15 cellular contexts compared by ENCODE assay signal in the genomic region with DNA sequence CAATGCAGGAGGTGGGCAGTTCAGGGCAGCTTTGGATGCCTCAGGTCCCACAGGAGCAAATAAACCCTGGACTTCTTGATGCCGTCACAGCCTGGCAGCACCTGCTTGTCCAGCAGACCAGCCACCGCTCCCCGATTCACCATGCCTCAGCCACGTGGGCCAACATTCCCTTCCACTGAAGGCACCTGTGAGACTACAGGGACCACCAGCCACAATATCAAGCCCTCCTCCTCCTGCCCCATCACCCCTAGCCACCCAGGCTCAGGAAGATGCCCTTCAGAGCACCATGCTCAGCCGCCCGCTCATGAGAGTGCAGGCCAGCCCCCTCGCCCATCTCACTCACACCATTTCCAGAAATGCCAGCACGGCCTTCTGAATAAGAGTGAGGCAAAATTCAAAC.
DNase-seq lines count a peak whose midpoint lies in the region; TF ChIP-seq lines count a peak whose summit lies in the region.
"Had no signal": no experiment of that assay in that cellular context is flagged by ENCODE, and none has a peak within 500 bp of the region (broad histone marks: within the 10 kb centered on the region; RNA-seq: fewer than 3 reads in every experiment).

No MANE protein-coding gene starts in this region.

- H3K36me3 ChIP-seq in trophoblast cell (ENCODE audit: control insufficient read depth in 1 of 2, insufficient read depth in 2 of 2, low read length in 2 of 2) = no peaks in the 10 kb centered on the region

- peak overlapping the region; percentile 13 for H2AK5ac ChIP-seq in trophoblast cell (ENCODE audit: low read length)

- H3K27ac Mint-ChIP-seq in activated CD4-positive, alpha-beta memory T cell treated with anti-CD3 and anti-CD28 coated beads, Interleukin-2, amount 10 ng/mL, durations not matched to agents 7 days and 5 days = no peak overlapping the region
- no peak overlapping the region for H3K27ac Mint-ChIP-seq in activated CD4-positive, alpha-beta memory T cell treated with anti-CD3 and anti-CD28 coated beads for 36 hours
- peak overlapping the region; percentile 1 for H3K27ac Mint-ChIP-seq in activated naive CD8-positive, alpha-beta T cell treated with anti-CD3 and anti-CD28 coated beads for 36 hours
- H3K27ac Mint-ChIP-seq: activated B cell treated with CpG ODN at 0.5 μM for 24 hours had no signal

- no peak overlapping the region for H3K9ac ChIP-seq in trophoblast cell (ENCODE audit: low read length)

- no peaks in the 10 kb centered on the region for H3K9me3 Mint-ChIP-seq in activated CD4-positive, alpha-beta memory T cell treated with anti-CD3 and anti-CD28 coated beads, Interleukin-2, amount 10 ng/mL, durations not matched to agents 7 days and 5 days
- no peaks in the 10 kb centered on the region for H3K9me3 Mint-ChIP-seq in activated CD4-positive, alpha-beta memory T cell treated with anti-CD3 and anti-CD28 coated beads for 36 hours
- H3K9me3 Mint-ChIP-seq in activated naive CD8-positive, alpha-beta T cell treated with anti-CD3 and anti-CD28 coated beads for 36 hours = no peaks in the 10 kb centered on the region
- H3K9me3 Mint-ChIP-seq: activated B cell treated with CpG ODN at 0.5 μM for 24 hours, brain had no signal

- TF ChIP-seq CTCF in GM13977 (IDR thresholded peaks at IDR 0.05; ENCODE audit: extremely low read depth, insufficient read depth, missing control alignments) (no peak), RWPE1 (conservative IDR thresholded peaks at IDR 0.05; ENCODE audit: low read depth) (no peak)

- H3K14ac ChIP-seq in trophoblast cell (ENCODE audit: low read length) = no peak overlapping the region

- peak; percentile 15 for DNase-seq in activated CD4-positive, alpha-beta memory T cell treated with anti-CD3 and anti-CD28 coated beads, Interleukin-2, amount 10 ng/mL, durations not matched to agents 7 days and 5 days
- DNase-seq in activated CD4-positive, alpha-beta memory T cell treated with anti-CD3 and anti-CD28 coated beads for 36 hours = no peak
- DNase-seq in ELF-1 (ENCODE audit: low read depth, low spot score) = peak; percentile 8
- DNase-seq in activated naive CD8-positive, alpha-beta T cell treated with anti-CD3 and anti-CD28 coated beads for 36 hours = no peak
- no peak for DNase-seq in trophoblast cell
- DNase-seq in GM13977 (ENCODE audit: low spot score) = no peak
- DNase-seq in NCI-H2227 (lab: John Stamatoyannopoulos, UW; ENCODE audit: unreplicated experiment) = no peak
- DNase-seq in RWPE1 (ENCODE audit: low spot score) = no peak
- DNase-seq: ACHN; activated B cell treated with CpG ODN at 0.5 μM for 24 hours; effector CD4-positive, alpha-beta T cell; EL had no signal

- WGBS in trophoblast cell (ENCODE audit: extremely low coverage, insufficient coverage, insufficient read length) = no CpG with 5 or more reads among the region's 8 CpGs

- H3K18ac ChIP-seq in trophoblast cell (ENCODE audit: low read length) = no peak overlapping the region

- POLR2A ChIA-PET in activated CD4-positive, alpha-beta memory T cell treated with anti-CD3 and anti-CD28 coated beads, Interleukin-2, amount 10 ng/mL, durations not matched to agents 7 days and 5 days (lab: Charles Lee) = interaction anchor here (1.2 to 5.4 kb wide), 11 partner anchors 26 to 398 kb away, joined by 3 to 61 read pairs (median 12); a partner anchor contains a TSS
- POLR2A ChIA-PET in activated CD4-positive, alpha-beta memory T cell treated with anti-CD3 and anti-CD28 coated beads for 36 hours (lab: Charles Lee) = interaction anchor here (1.4 kb wide), 1 partner anchor 110 kb away, joined by 4 read pairs; no protein-coding TSS in a partner anchor
- POLR2A ChIA-PET in RWPE1 (lab: Yijun Ruan, JAX; ENCODE audit: low non-redundant PET) = no interaction called here

- no peak overlapping the region for H3K4me3 Mint-ChIP-seq in activated CD4-positive, alpha-beta memory T cell treated with anti-CD3 and anti-CD28 coated beads, Interleukin-2, amount 10 ng/mL, durations not matched to agents 7 days and 5 days
- H3K4me3 Mint-ChIP-seq in activated CD4-positive, alpha-beta memory T cell treated with anti-CD3 and anti-CD28 coated beads for 36 hours = no peak overlapping the region
- no peak overlapping the region for H3K4me3 Mint-ChIP-seq in activated naive CD8-positive, alpha-beta T cell treated with anti-CD3 and anti-CD28 coated beads for 36 hours
- H3K4me3 Mint-ChIP-seq: brain had no signal

- no peak overlapping the region for H4K8ac ChIP-seq in trophoblast cell (ENCODE audit: low read depth, low read length)

- in situ Hi-C loops in GM13977 (cut with MboI; ENCODE audit: low pct_unique_long_range_greater_than_20kb, low sequenced_read_pairs, unreplicated experiment) = no loop called here

- H3K4ac ChIP-seq in trophoblast cell (ENCODE audit: low read depth, low read length) = no peak overlapping the region

- H3K9me3 ChIP-seq in trophoblast cell (ENCODE audit: insufficient read depth, low read depth, low read length) = peaks cover 3% of the 10 kb centered on the region

- H2BK120ac ChIP-seq in trophoblast cell (ENCODE audit: insufficient read depth, low read length, poor library complexity) = no peak overlapping the region

- H3K4me1 Mint-ChIP-seq in activated CD4-positive, alpha-beta memory T cell treated with anti-CD3 and anti-CD28 coated beads, Interleukin-2, amount 10 ng/mL, durations not matched to agents 7 days and 5 days = peaks cover 64% of the 10 kb centered on the region
- H3K4me1 Mint-ChIP-seq in activated CD4-positive, alpha-beta memory T cell treated with anti-CD3 and anti-CD28 coated beads for 36 hours (ENCODE audit: low read depth) = peaks cover 48% of the 10 kb centered on the region
- peaks cover 12% of the 10 kb centered on the region for H3K4me1 Mint-ChIP-seq in activated naive CD8-positive, alpha-beta T cell treated with anti-CD3 and anti-CD28 coated beads for 36 hours

- peaks cover 2% of the 10 kb centered on the region for H3K79me1 ChIP-seq in trophoblast cell (ENCODE audit: low read length)

- intact Hi-C loops in activated CD4-positive, alpha-beta memory T cell treated with anti-CD3 and anti-CD28 coated beads for 36 hours (cut with micrococcal nuclease) = loop anchor here (2.0 to 5.0 kb wide), 3 partner anchors 36 to 691 kb away; no protein-coding TSS in a partner anchor

- no peak overlapping the region for H4K12ac ChIP-seq in trophoblast cell (ENCODE audit: low read depth, low read length)

- H3K27me3 ChIP-seq in trophoblast cell (ENCODE audit: insufficient read depth, low read length) = no peaks in the 10 kb centered on the region

- H3K27ac ChIP-seq in trophoblast cell (ENCODE audit: low read depth, low read length) = no peak overlapping the region
- no peak overlapping the region for H3K27ac ChIP-seq in RWPE1
- H3K27ac ChIP-seq: epithelial cell of prostate had no signal

- H3K4me3 ChIP-seq in trophoblast cell (ENCODE audit: low read depth, low read length) = no peak overlapping the region
- H3K4me3 ChIP-seq: skin epidermis had no signal

- H3K36me3 Mint-ChIP-seq in activated CD4-positive, alpha-beta memory T cell treated with anti-CD3 and anti-CD28 coated beads, Interleukin-2, amount 10 ng/mL, durations not matched to agents 7 days and 5 days (ENCODE audit: low read depth) = peaks cover 4% of the 10 kb centered on the region
- no peaks in the 10 kb centered on the region for H3K36me3 Mint-ChIP-seq in activated CD4-positive, alpha-beta memory T cell treated with anti-CD3 and anti-CD28 coated beads for 36 hours
- H3K36me3 Mint-ChIP-seq in activated naive CD8-positive, alpha-beta T cell treated with anti-CD3 and anti-CD28 coated beads for 36 hours = no peaks in the 10 kb centered on the region
- H3K36me3 Mint-ChIP-seq: brain had no signal

- H3K79me2 ChIP-seq in trophoblast cell (ENCODE audit: control insufficient read depth, insufficient read depth, low read length, poor library complexity) = no peaks in the 10 kb centered on the region

- H3K4me2 ChIP-seq in trophoblast cell (ENCODE audit: low read length) = no peak overlapping the region

- H3K23ac ChIP-seq in trophoblast cell (ENCODE audit: low read length) = no peak overlapping the region

- H2AFZ ChIP-seq in trophoblast cell (ENCODE audit: insufficient read depth, low read length, poor library complexity) = no peak overlapping the region

- H3K27me3 Mint-ChIP-seq in activated CD4-positive, alpha-beta memory T cell treated with anti-CD3 and anti-CD28 coated beads, Interleukin-2, amount 10 ng/mL, durations not matched to agents 7 days and 5 days = no peaks in the 10 kb centered on the region
- H3K27me3 Mint-ChIP-seq in activated CD4-positive, alpha-beta memory T cell treated with anti-CD3 and anti-CD28 coated beads for 36 hours = peaks cover 22% of the 10 kb centered on the region
- H3K27me3 Mint-ChIP-seq in activated naive CD8-positive, alpha-beta T cell treated with anti-CD3 and anti-CD28 coated beads for 36 hours = peaks cover 31% of the 10 kb centered on the region

- no peak overlapping the region for H2BK12ac ChIP-seq in trophoblast cell (ENCODE audit: low read length)

- H4K91ac ChIP-seq in trophoblast cell (ENCODE audit: low read depth, low read length) = no peak overlapping the region

- CTCF ChIA-PET in activated CD4-positive, alpha-beta memory T cell treated with anti-CD3 and anti-CD28 coated beads, Interleukin-2, amount 10 ng/mL, durations not matched to agents 7 days and 5 days (lab: Charles Lee) = interaction anchor here (1.4 to 3.5 kb wide), 9 partner anchors 10 to 389 kb away, joined by 4 to 36 read pairs (median 7); no protein-coding TSS in a partner anchor
- CTCF ChIA-PET in activated CD4-positive, alpha-beta memory T cell treated with anti-CD3 and anti-CD28 coated beads for 36 hours (lab: Charles Lee) = interaction anchor here (0.8 to 2.2 kb wide), 8 partner anchors 58 to 397 kb away, joined by 3 to 29 read pairs (median 4); a partner anchor contains a TSS
- CTCF ChIA-PET in RWPE1 (lab: Yijun Ruan, JAX) = interaction anchor here (1.7 kb wide), 1 partner anchor 121 kb away, joined by 5 read pairs; no protein-coding TSS in a partner anchor

- H2BK5ac ChIP-seq in trophoblast cell (ENCODE audit: low read depth, low read length, poor library complexity) = no peak overlapping the region

- H3K4me1 ChIP-seq in trophoblast cell (ENCODE audit: control insufficient read depth in 1 of 2, insufficient read depth in 2 of 2, low read length in 2 of 2) = peaks cover 7 to 13% of the 10 kb centered on the region in 2 experiments

Comparison
In these comparisons a context has a peak if more than half of its experiments do, and no peak if none do; other contexts are left out.
1. DNase-seq: peak in activated CD4-positive, alpha-beta memory T cell treated with anti-CD3 and anti-CD28 coated beads, Interleukin-2, amount 10 ng/mL, durations not matched to agents 7 days and 5 days (single experiment) and ELF-1 (single experiment); none in activated CD4-positive, alpha-beta memory T cell treated with anti-CD3 and anti-CD28 coated beads for 36 hours (single experiment), activated naive CD8-positive, alpha-beta T cell treated with anti-CD3 and anti-CD28 coated beads for 36 hours (single experiment), trophoblast cell (0 of 2), GM13977 (single experiment), NCI-H2227 (single experiment) and RWPE1 (single experiment).